In the genomic region with DNA sequence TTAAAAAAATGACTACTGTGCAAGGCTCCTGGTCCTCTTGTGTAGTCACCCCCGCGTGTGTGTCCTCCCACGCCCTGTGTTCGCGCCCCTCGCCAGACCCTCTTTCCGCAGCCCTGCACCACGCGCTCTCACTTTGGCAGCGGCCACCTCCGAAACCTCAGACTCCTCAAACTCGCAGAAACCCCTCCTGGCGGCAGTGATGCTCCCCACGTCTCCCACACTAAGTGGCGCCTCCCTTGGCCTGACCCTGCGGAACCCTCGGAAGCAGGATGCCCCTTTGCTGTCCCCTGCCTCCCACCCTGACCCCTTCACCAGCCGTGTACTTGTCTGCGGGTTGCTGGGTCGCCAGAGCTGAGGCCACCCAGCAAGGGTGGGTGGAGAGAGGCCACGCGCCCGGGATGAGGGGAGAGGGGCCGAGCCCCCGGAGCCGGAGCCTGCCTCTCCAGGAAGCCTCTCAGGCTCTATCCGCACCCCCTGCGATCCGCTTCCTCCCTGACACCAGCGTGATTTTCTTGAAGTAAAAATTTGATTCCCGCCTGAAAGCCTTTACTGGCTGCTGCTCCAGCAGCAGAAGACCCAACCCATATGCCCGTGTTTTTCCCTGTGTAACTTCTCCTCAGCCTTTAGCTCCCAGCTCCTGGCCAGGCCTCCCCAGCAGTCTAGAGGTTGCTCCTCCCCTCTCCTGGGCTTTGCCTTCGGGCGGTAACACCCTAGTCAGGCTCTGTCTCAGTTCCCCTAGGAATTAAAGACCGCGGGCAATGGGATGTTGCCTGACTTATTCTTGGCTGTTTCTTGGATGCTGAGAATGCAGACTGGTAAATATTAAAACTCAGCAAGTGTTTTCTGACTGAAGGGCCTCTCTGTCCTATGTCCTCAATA, we compare ENCODE assay signal across 22 cellular contexts. TPM values are rescaled to one million over a fixed set of nuclear protein-coding genes. Genes with fewer than 3 reads are reported as not detected.
DNase-seq lines count a peak whose midpoint lies in the region; ATAC-seq and TF ChIP-seq lines count a peak whose summit lies in the region.
"Had no signal": no experiment of that assay in that cellular context is flagged by ENCODE, and none has a peak within 500 bp of the region (broad histone marks: within the 10 kb centered on the region; RNA-seq: fewer than 3 reads in every experiment).

No MANE protein-coding gene starts in this region.

- H3K4me1 ChIP-seq in mesendoderm (ENCODE audit: control insufficient read depth, low read depth, low read length) = no peaks in the 10 kb centered on the region
- no peaks in the 10 kb centered on the region for H3K4me1 ChIP-seq in uterus

- H2AK5ac ChIP-seq in mesendoderm (ENCODE audit: low read length) = no peak overlapping the region

- H3K4me1 Mint-ChIP-seq in Calu3 (ENCODE audit: low read depth, unreplicated experiment) = peaks cover 26% of the 10 kb centered on the region
- no peaks in the 10 kb centered on the region for H3K4me1 Mint-ChIP-seq in IgD-negative memory B cell
- H3K4me1 Mint-ChIP-seq in stimulated activated effector memory CD8-positive, alpha-beta T cell treated with anti-CD3 and anti-CD28 coated beads, Interleukin-12 subunit alpha, Interleukin-12 subunit beta, amount 100 ng/mL, for 72 hours = no peaks in the 10 kb centered on the region
- no peaks in the 10 kb centered on the region for H3K4me1 Mint-ChIP-seq in T-helper 2 cell treated with Interferon-gamma antibody and Interleukin-4, amounts not matched to agents 5 μg/mL and 100 μg/mL, for 36 hours (ENCODE audit: low read depth)
- H3K4me1 Mint-ChIP-seq: CD8-positive, alpha-beta memory T cell had no signal

- no peak overlapping the region for H4K5ac ChIP-seq in mesendoderm (ENCODE audit: low read length)

- TF ChIP-seq CTCF in Calu3 (IDR thresholded peaks at IDR 0.05; ENCODE audit: unreplicated experiment) (no peak), uterus (IDR thresholded peaks at IDR 0.05) (no peak)

- intact Hi-C loops in Calu3 (cut with micrococcal nuclease; ENCODE audit: unreplicated experiment) (no loop called here), uterus (cut with DNase I; ENCODE audit: low total_unique reads) (no loop called here)

- H3K79me2 ChIP-seq in mesendoderm (ENCODE audit: control insufficient read depth, insufficient read depth, low read length) = no peaks in the 10 kb centered on the region

- H3K36me3 Mint-ChIP-seq in Calu3 (ENCODE audit: insufficient read depth, unreplicated experiment) (peaks cover 5% of the 10 kb centered on the region), IgD-negative memory B cell (peaks cover 16% of the 10 kb centered on the region)
- H3K36me3 Mint-ChIP-seq in stimulated activated effector memory CD8-positive, alpha-beta T cell treated with anti-CD3 and anti-CD28 coated beads, Interleukin-12 subunit alpha, Interleukin-12 subunit beta, amount 100 ng/mL, for 72 hours = peaks cover 12% of the 10 kb centered on the region
- no peaks in the 10 kb centered on the region for H3K36me3 Mint-ChIP-seq in T-helper 2 cell treated with Interferon-gamma antibody and Interleukin-4, amounts not matched to agents 5 μg/mL and 100 μg/mL, for 36 hours (ENCODE audit: low read depth)

- H3K27me3 ChIP-seq in mesendoderm (ENCODE audit: insufficient read depth, low read length, poor library complexity) (no peaks in the 10 kb centered on the region), uterus (no peaks in the 10 kb centered on the region)

- H2BK120ac ChIP-seq in mesendoderm (ENCODE audit: low read depth, low read length) = no peak overlapping the region

- no peak for ATAC-seq in stimulated activated effector memory CD8-positive, alpha-beta T cell treated with anti-CD3 and anti-CD28 coated beads, Interleukin-12 subunit alpha, Interleukin-12 subunit beta, amount 100 ng/mL, for 72 hours
- ATAC-seq: GM12878, HCT116 had no signal

- H3K27ac ChIP-seq in mesendoderm (ENCODE audit: low read depth, low read length) (no peak overlapping the region), uterus (no peak overlapping the region)
- H3K27ac ChIP-seq: KMS-11 had no signal

- no CpG with 5 or more reads among the region's 36 CpGs for WGBS in mesendoderm (ENCODE audit: extremely low coverage, insufficient coverage, low lambda C conversion rate)

- H3K79me1 ChIP-seq in mesendoderm (ENCODE audit: low read length) = no peaks in the 10 kb centered on the region

- TF ChIP-seq POLR2A in uterus (IDR thresholded peaks at IDR 0.05) = no peak

- no peaks in the 10 kb centered on the region for H3K27me3 Mint-ChIP-seq in Calu3 (ENCODE audit: unreplicated experiment)
- no peaks in the 10 kb centered on the region for H3K27me3 Mint-ChIP-seq in IgD-negative memory B cell
- no peaks in the 10 kb centered on the region for H3K27me3 Mint-ChIP-seq in T-helper 2 cell treated with Interferon-gamma antibody and Interleukin-4, amounts not matched to agents 5 μg/mL and 100 μg/mL, for 36 hours (ENCODE audit: low read depth)
- H3K27me3 Mint-ChIP-seq: CD8-positive, alpha-beta memory T cell had no signal

- H3K9ac ChIP-seq in mesendoderm (ENCODE audit: low read length) = no peak overlapping the region
- H3K9ac ChIP-seq: KMS-11 had no signal

- no peak overlapping the region for H3K4ac ChIP-seq in mesendoderm (ENCODE audit: low read depth, low read length)

- H3K23ac ChIP-seq in mesendoderm (ENCODE audit: low read length) = no peak overlapping the region

- CTCF ChIA-PET in Calu3 (lab: Charles Lee) = no interaction called here

- H3K9me3 ChIP-seq in uterus = no peaks in the 10 kb centered on the region

- no peak overlapping the region for H3K56ac ChIP-seq in mesendoderm (ENCODE audit: low read length)

- no peak overlapping the region for H2BK5ac ChIP-seq in mesendoderm (ENCODE audit: low read length)

- H3K9me3 Mint-ChIP-seq in Calu3 (ENCODE audit: low read depth, unreplicated experiment) (no peaks in the 10 kb centered on the region), IgD-negative memory B cell (no peaks in the 10 kb centered on the region)
- H3K9me3 Mint-ChIP-seq in stimulated activated effector memory CD8-positive, alpha-beta T cell treated with anti-CD3 and anti-CD28 coated beads, Interleukin-12 subunit alpha, Interleukin-12 subunit beta, amount 100 ng/mL, for 72 hours = no peaks in the 10 kb centered on the region
- no peaks in the 10 kb centered on the region for H3K9me3 Mint-ChIP-seq in T-helper 2 cell treated with Interferon-gamma antibody and Interleukin-4, amounts not matched to agents 5 μg/mL and 100 μg/mL, for 36 hours
- H3K9me3 Mint-ChIP-seq: CD8-positive, alpha-beta memory T cell had no signal

- no peak overlapping the region for H4K8ac ChIP-seq in mesendoderm (ENCODE audit: low read depth, low read length)

- H3K4me3 ChIP-seq in mesendoderm (ENCODE audit: low read length) (no peak overlapping the region), uterus (no peak overlapping the region)
- H3K4me3 ChIP-seq: GM12878 had no signal

- H3K4me2 ChIP-seq in mesendoderm (ENCODE audit: low read length) = no peak overlapping the region
- H3K4me2 ChIP-seq: KMS-11 had no signal

- no peaks in the 10 kb centered on the region for H3K36me3 ChIP-seq in mesendoderm (ENCODE audit: control insufficient read depth, insufficient read depth, low read length)
- peaks cover 0 to 3% of the 10 kb centered on the region in 2 donors for H3K36me3 ChIP-seq in uterus

- no peak overlapping the region for H2BK15ac ChIP-seq in mesendoderm (replicated peaks; ENCODE audit: low read depth)

- peak overlapping the region; percentile 25 for H3K27ac Mint-ChIP-seq in Calu3 (ENCODE audit: unreplicated experiment)
- peak overlapping the region in 2 of 3 donors; percentile 20 to 54 for H3K27ac Mint-ChIP-seq in IgD-negative memory B cell
- peak overlapping the region; percentile 20 for H3K27ac Mint-ChIP-seq in stimulated activated effector memory CD8-positive, alpha-beta T cell treated with anti-CD3 and anti-CD28 coated beads, Interleukin-12 subunit alpha, Interleukin-12 subunit beta, amount 100 ng/mL, for 72 hours
- no peak overlapping the region for H3K27ac Mint-ChIP-seq in T-helper 2 cell treated with Interferon-gamma antibody and Interleukin-4, amounts not matched to agents 5 μg/mL and 100 μg/mL, for 36 hours

- no peak for DNase-seq in Calu3
- peak; percentile 18 for DNase-seq in mesendoderm
- DNase-seq in stimulated activated effector memory CD8-positive, alpha-beta T cell treated with anti-CD3 and anti-CD28 coated beads, Interleukin-12 subunit alpha, Interleukin-12 subunit beta, amount 100 ng/mL, for 72 hours (ENCODE audit: low spot score in 2 of 2) = no peak
- no peak for DNase-seq in kidney glomerular epithelial cell (lab: John Stamatoyannopoulos, UW)
- no peak for DNase-seq in uterus
- no peak for DNase-seq in T-helper 2 cell treated with Interferon-gamma antibody and Interleukin-4, amounts not matched to agents 5 μg/mL and 100 μg/mL, for 36 hours (ENCODE audit: low spot score)
- no peak for DNase-seq in DMS53 treated with DMSO at 0.1 percent for 48 hours (lab: John Stamatoyannopoulos, UW; ENCODE audit: unreplicated experiment)
- DNase-seq: AML-193; C1 segment of cervical spinal cord; CD8-positive, alpha-beta memory T cell; DMS79 treated with DMSO at 0.1 percent for 48 hours; NCI-H1105; NCI-H146; NCI-H2029; NCI-H2171; NCI-H524 treated with DMSO at 0.1 percent for 48 hours; SHP77; SW 1271 had no signal

- H3K4me3 Mint-ChIP-seq in Calu3 (ENCODE audit: low read depth, unreplicated experiment) (no peak overlapping the region), IgD-negative memory B cell (no peak overlapping the region)
- H3K4me3 Mint-ChIP-seq in stimulated activated effector memory CD8-positive, alpha-beta T cell treated with anti-CD3 and anti-CD28 coated beads, Interleukin-12 subunit alpha, Interleukin-12 subunit beta, amount 100 ng/mL, for 72 hours = no peak overlapping the region
- no peak overlapping the region for H3K4me3 Mint-ChIP-seq in T-helper 2 cell treated with Interferon-gamma antibody and Interleukin-4, amounts not matched to agents 5 μg/mL and 100 μg/mL, for 36 hours
- H3K4me3 Mint-ChIP-seq: CD8-positive, alpha-beta memory T cell had no signal

- no TSS peak for BruUV-seq in Calu3 (replicated peaks; lab: Mats Ljungman, UMichigan)

- no peak overlapping the region for H3K18ac ChIP-seq in mesendoderm (ENCODE audit: low read length)

RNA-seq across cellular contexts. Expression of a gene that starts 55.2 kb away (rescaled TPM):
- total RNA-seq in Calu3 (2022) = 24.6 and 25.2 TPM in 2 replicates
- polyA plus RNA-seq in IgD-negative memory B cell = 11.7 TPM
- 18.2 TPM for polyA plus RNA-seq in mesendoderm (2013, experiment 1 of 2)
- polyA plus RNA-seq in mesendoderm (2013, experiment 2 of 2) = 20.5 TPM
- 10 to 100 TPM in 3 of 4 donors, under 1 TPM in 1; 0.77 to 31.5 (median 19.3) TPM for total RNA-seq in uterus
